Comparison of ENCODE assay signal across 25 cellular contexts in the genomic region with DNA sequence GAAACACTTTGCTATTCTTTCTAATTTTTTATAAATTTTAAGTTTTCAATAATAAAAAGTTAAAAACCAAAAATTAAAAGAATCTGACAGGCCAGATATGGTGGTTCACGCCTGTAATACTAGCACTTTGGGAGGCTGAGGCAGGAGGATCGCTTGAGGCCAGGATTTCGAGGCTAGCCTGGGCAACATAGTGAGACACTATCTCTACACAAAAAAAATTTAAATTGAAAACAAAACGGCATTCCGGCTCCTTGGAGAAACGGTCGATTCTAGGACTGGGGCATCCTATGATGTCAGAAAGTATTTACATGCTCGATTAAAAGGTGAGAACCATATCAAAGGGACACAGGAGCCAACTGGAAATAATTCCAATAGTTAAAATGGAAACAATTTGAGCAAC. TPM values are rescaled to one million over a fixed set of nuclear protein-coding genes. Genes with fewer than 3 reads are reported as not detected.
A peak's percentile ranks its signal among the peaks of the same experiment; 100 is the strongest.
DNase-seq lines count a peak whose midpoint lies in the region; ATAC-seq and TF ChIP-seq lines count a peak whose summit lies in the region.
"Had no signal": no experiment of that assay in that cellular context is flagged by ENCODE, and none has a peak within 500 bp of the region (broad histone marks: within the 10 kb centered on the region; RNA-seq: fewer than 3 reads in every experiment).

No MANE protein-coding gene starts in this region.

- intact Hi-C loops in prostate gland (cut with DNase I), result no loop called here

- TF ChIP-seq POLR2A in prostate gland (IDR thresholded peaks at IDR 0.05), result no peak

- H3K4me1 ChIP-seq in prostate gland (replicated peaks), result no peaks in the 10 kb centered on the region
- H3K4me1 ChIP-seq: parathyroid adenoma had no signal

- 85% methylated on average over 8 of the region's 8 CpGs for WGBS in prostate gland

- peak overlapping the region; percentile 90 for H3K27ac Mint-ChIP-seq in activated T-cell treated with anti-CD3 and anti-CD28 coated beads, Interleukin-2, amount 50 U/mL, for 72 hours
- peak overlapping the region in 2 of 3 donors; percentile 63 to 97 for H3K27ac Mint-ChIP-seq in IgD-negative memory B cell
- H3K27ac Mint-ChIP-seq in central memory CD8-positive, alpha-beta T cell (ENCODE audit: low read depth), result peak overlapping the region; percentile 19
- peak overlapping the region; percentile 57 for H3K27ac Mint-ChIP-seq in stimulated activated memory B cell treated with anti-CD40 and anti-IgM and Interleukin-4, amounts not matched to agents 10 μg/mL and 1 μg/mL and 100 μg/mL, for 72 hours

- H3K36me3 Mint-ChIP-seq in activated T-cell treated with anti-CD3 and anti-CD28 coated beads, Interleukin-2, amount 50 U/mL, for 72 hours (ENCODE audit: insufficient read depth in 2 of 2), result peaks cover 0 to 2% of the 10 kb centered on the region in 2 donors
- H3K36me3 Mint-ChIP-seq in IgD-negative memory B cell, result no peaks in the 10 kb centered on the region
- H3K36me3 Mint-ChIP-seq in central memory CD8-positive, alpha-beta T cell (ENCODE audit: insufficient read depth), result peaks cover 8% of the 10 kb centered on the region
- no peaks in the 10 kb centered on the region for H3K36me3 Mint-ChIP-seq in stimulated activated memory B cell treated with anti-CD40 and anti-IgM and Interleukin-4, amounts not matched to agents 10 μg/mL and 1 μg/mL and 100 μg/mL, for 72 hours

- H3K9me3 Mint-ChIP-seq in activated T-cell treated with anti-CD3 and anti-CD28 coated beads, Interleukin-2, amount 50 U/mL, for 72 hours, result peaks cover under 1 to 5% of the 10 kb centered on the region in 2 donors
- no peaks in the 10 kb centered on the region for H3K9me3 Mint-ChIP-seq in IgD-negative memory B cell
- no peaks in the 10 kb centered on the region for H3K9me3 Mint-ChIP-seq in central memory CD8-positive, alpha-beta T cell
- H3K9me3 Mint-ChIP-seq in stimulated activated memory B cell treated with anti-CD40 and anti-IgM and Interleukin-4, amounts not matched to agents 10 μg/mL and 1 μg/mL and 100 μg/mL, for 72 hours, result no peaks in the 10 kb centered on the region
- H3K9me3 Mint-ChIP-seq: H9 had no signal

- H3K4me3 ChIP-seq in prostate gland, result no peak overlapping the region
- H3K4me3 ChIP-seq: dorsolateral prefrontal cortex, SK-N-MC had no signal

- ATAC-seq in activated T-cell treated with anti-CD3 and anti-CD28 coated beads, Interleukin-2, amount 50 U/mL, for 72 hours (replicated peaks in 1 of 2), result no peak
- ATAC-seq in central memory CD8-positive, alpha-beta T cell (replicated peaks; ENCODE audit: extremely low read depth, poor library complexity, severe bottlenecking), result no peak
- ATAC-seq in stimulated activated memory B cell treated with anti-CD40 and anti-IgM and Interleukin-4, amounts not matched to agents 10 μg/mL and 1 μg/mL and 100 μg/mL, for 72 hours, result no peak
- no peak for ATAC-seq in GM18520 (IDR thresholded peaks at IDR 0.05; ENCODE audit: unreplicated experiment)
- ATAC-seq: left colon, sciatic nerve had no signal

- DNase-seq in activated T-cell treated with anti-CD3 and anti-CD28 coated beads, Interleukin-2, amount 50 U/mL, for 72 hours, result no peak
- DNase-seq in activated T-cell treated with anti-CD3 and anti-CD28 coated beads for 4 hours (no peak), prostate gland (ENCODE audit: low spot score) (no peak), SIG-M5 treated with dmso at 0.1 percent for 504 hours (lab: John Stamatoyannopoulos, UW; ENCODE audit: unreplicated experiment) (no peak)
- no peak for DNase-seq in central memory CD8-positive, alpha-beta T cell (ENCODE audit: low spot score in 2 of 2)
- DNase-seq: activated CD4-positive, CD25-positive, alpha-beta regulatory T cell treated with anti-CD3 and anti-CD28 coated beads, Interleukin-2, amount 50 U/mL, for 72 hours; activated gamma-delta T cell treated with Interleukin-2 at 50 U/mL for 16 hours; aorta; caudate nucleus; DMS153; dorsolateral prefrontal cortex; H9; left colon; mesenchymal stem cell; MM.1S; NCI-H1436 treated with DMSO at 0.1 percent for 48 hours; NCI-H524; stimulated activated CD4-positive, alpha-beta T cell treated with anti-CD3 and anti-CD28 coated beads, Interleukin-15, amount 100 ng/mL, for 24 hours; substantia nigra had no signal

- H3K4me3 Mint-ChIP-seq in activated T-cell treated with anti-CD3 and anti-CD28 coated beads, Interleukin-2, amount 50 U/mL, for 72 hours, result no peak overlapping the region
- peak overlapping the region in 2 of 4 donors; percentile 52 to 68 for H3K4me3 Mint-ChIP-seq in IgD-negative memory B cell
- no peak overlapping the region for H3K4me3 Mint-ChIP-seq in central memory CD8-positive, alpha-beta T cell
- H3K4me3 Mint-ChIP-seq in stimulated activated memory B cell treated with anti-CD40 and anti-IgM and Interleukin-4, amounts not matched to agents 10 μg/mL and 1 μg/mL and 100 μg/mL, for 72 hours, result no peak overlapping the region
- H3K4me3 Mint-ChIP-seq: H9 had no signal

- H3K27me3 Mint-ChIP-seq in activated T-cell treated with anti-CD3 and anti-CD28 coated beads, Interleukin-2, amount 50 U/mL, for 72 hours (ENCODE audit: low read depth), result no peaks in the 10 kb centered on the region
- H3K27me3 Mint-ChIP-seq in IgD-negative memory B cell, result no peaks in the 10 kb centered on the region
- H3K27me3 Mint-ChIP-seq in central memory CD8-positive, alpha-beta T cell, result no peaks in the 10 kb centered on the region
- no peaks in the 10 kb centered on the region for H3K27me3 Mint-ChIP-seq in stimulated activated memory B cell treated with anti-CD40 and anti-IgM and Interleukin-4, amounts not matched to agents 10 μg/mL and 1 μg/mL and 100 μg/mL, for 72 hours

- no peak for TF ChIP-seq CTCF in prostate gland (IDR thresholded peaks at IDR 0.05)

- peaks cover 72% of the 10 kb centered on the region for H3K4me1 Mint-ChIP-seq in activated T-cell treated with anti-CD3 and anti-CD28 coated beads, Interleukin-2, amount 50 U/mL, for 72 hours (ENCODE audit: low read depth)
- H3K4me1 Mint-ChIP-seq in IgD-negative memory B cell, result peaks cover 62 to 66% (median 65%) of the 10 kb centered on the region in 3 donors
- peaks cover 52% of the 10 kb centered on the region for H3K4me1 Mint-ChIP-seq in central memory CD8-positive, alpha-beta T cell
- peaks cover 72% of the 10 kb centered on the region for H3K4me1 Mint-ChIP-seq in stimulated activated memory B cell treated with anti-CD40 and anti-IgM and Interleukin-4, amounts not matched to agents 10 μg/mL and 1 μg/mL and 100 μg/mL, for 72 hours

- H3K9me3 ChIP-seq in prostate gland, result no peaks in the 10 kb centered on the region

- H3K27ac ChIP-seq in prostate gland, result no peak overlapping the region
- H3K27ac ChIP-seq: parathyroid adenoma, SK-N-MC had no signal

- H3K27me3 ChIP-seq in prostate gland (replicated peaks; ENCODE audit: insufficient read depth), result no peaks in the 10 kb centered on the region

- no peaks in the 10 kb centered on the region for H3K36me3 ChIP-seq in prostate gland

RNA-seq across cellular contexts. Expression of gene HLA-E, which starts 21.1 kb away (rescaled TPM):
- 100 to 1,000 TPM; 713 to 829 TPM for total RNA-seq in activated T-cell treated with anti-CD3 and anti-CD28 coated beads, Interleukin-2, amount 50 U/mL, for 72 hours
- 2,343 TPM for polyA plus RNA-seq in IgD-negative memory B cell
- total RNA-seq in prostate gland, result 100 to 1,000 TPM; 293 to 354 TPM

RNA-seq across cellular contexts. Expression of gene GNL1, which starts 45.9 kb away (rescaled TPM):
- 100 to 1,000 TPM; 114 to 121 TPM for total RNA-seq in activated T-cell treated with anti-CD3 and anti-CD28 coated beads, Interleukin-2, amount 50 U/mL, for 72 hours
- 46.1 TPM for polyA plus RNA-seq in IgD-negative memory B cell
- total RNA-seq in prostate gland, result 10 to 100 TPM; 38.3 to 56.4 TPM

RNA-seq across cellular contexts. Expression of gene PRR3, which starts 46.7 kb away (rescaled TPM):
- total RNA-seq in activated T-cell treated with anti-CD3 and anti-CD28 coated beads, Interleukin-2, amount 50 U/mL, for 72 hours, result 10 to 100 TPM; 23.0 to 31.8 TPM
- polyA plus RNA-seq in IgD-negative memory B cell, result 8.8 TPM
- 10 to 100 TPM in 1 of 2 donors, 1 to 10 TPM in 1; 8.6 to 11.7 TPM for total RNA-seq in prostate gland

Comparison
In these comparisons a context has a peak if more than half of its experiments do, and no peak if none do; other contexts are left out.
1. H3K27ac Mint-ChIP-seq: peak in every context shown above with its lines; median percentile 90 in activated T-cell treated with anti-CD3 and anti-CD28 coated beads, Interleukin-2, amount 50 U/mL, for 72 hours; 80 in IgD-negative memory B cell; 57 in stimulated activated memory B cell treated with anti-CD40 and anti-IgM and Interleukin-4, amounts not matched to agents 10 μg/mL and 1 μg/mL and 100 μg/mL, for 72 hours; 19 in central memory CD8-positive, alpha-beta T cell.